In genomic region chr1:87197156-87197555, GRCh38 we compare ENCODE assay signal across 30 cellular contexts.
DNase-seq lines count a peak whose midpoint lies in the region; ATAC-seq, FAIRE-seq and TF ChIP-seq lines count a peak whose summit lies in the region.
"Had no signal": no experiment of that assay in that cellular context is flagged by ENCODE, and none has a peak within 500 bp of the region (broad histone marks: within the 10 kb centered on the region; RNA-seq: fewer than 3 reads in every experiment).

No MANE protein-coding gene starts in this region.

- H3K4me1 ChIP-seq in left ventricle myocardium inferior, result no peaks in the 10 kb centered on the region

- H3K9me3 ChIP-seq in left ventricle myocardium inferior (replicated peaks), result peaks cover 25% of the 10 kb centered on the region
- H3K9me3 ChIP-seq: thoracic aorta had no signal

- FAIRE-seq in RCC 7860 (lab: Jason Lieb, UNC), result no peak
- FAIRE-seq: H54 had no signal

- TF ChIP-seq CTCF in left ventricle myocardium inferior (IDR thresholded peaks at IDR 0.05; ENCODE audit: borderline replicate concordance) (no peak), fibroblast of pulmonary artery (IDR thresholded peaks at IDR 0.05; ENCODE audit: low read length, missing control alignments) (no peak)

- H3K4me3 ChIP-seq in left ventricle myocardium inferior (no peak overlapping the region), fibroblast of pulmonary artery (replicated peaks; ENCODE audit: low read depth, low read length) (no peak overlapping the region)
- H3K4me3 ChIP-seq: BLaER1, cardiac muscle cell, lung, skin epidermis, thoracic aorta had no signal

- peaks cover 4% of the 10 kb centered on the region for H3K36me3 ChIP-seq in left ventricle myocardium inferior
- H3K36me3 ChIP-seq: BLaER1, cardiac muscle cell, thoracic aorta had no signal

- H3K27me3 ChIP-seq in left ventricle myocardium inferior (ENCODE audit: low read depth), result peaks cover 4% of the 10 kb centered on the region
- H3K27me3 ChIP-seq: BLaER1, cardiac muscle cell had no signal

- no peak overlapping the region for H3K27ac ChIP-seq in left ventricle myocardium inferior (replicated peaks)
- H3K27ac ChIP-seq: BLaER1, cardiac muscle cell, HL-60, skin epidermis, thoracic aorta had no signal

- intact Hi-C loops in Right ventricle myocardium inferior (cut with DNase I) (no loop called here), left ventricle myocardium inferior (cut with micrococcal nuclease) (no loop called here)

- DNase-seq in Right ventricle myocardium inferior (ENCODE audit: missing footprints) (no peak), left ventricle myocardium inferior (no peak), RCC 7860 (ENCODE audit: low spot score) (peak; percentile 36), fibroblast of pulmonary artery (ENCODE audit: low read depth) (peak; percentile 41), stromal cell of bone marrow (ENCODE audit: low read depth) (peak; percentile 34)
- DNase-seq in stimulated activated naive CD8-positive, alpha-beta T cell treated with anti-CD3 and anti-CD28 coated beads, Interleukin-15, Interleukin-2, amounts not matched to agents 100 U/mL and 50 U/mL, for 24 hours, result no peak
- DNase-seq: 8988T; activated B cell treated with CpG ODN at 0.5 μM for 24 hours; activated CD4-positive, alpha-beta T cell treated with anti-CD3 and anti-CD28 coated beads, Interleukin-2, amount 50 U/mL, for 4 hours; activated CD8-positive, alpha-beta memory T cell treated with anti-CD3 and anti-CD28 coated beads, Interleukin-2, amount 50 U/mL, for 4 hours; activated naive CD8-positive, alpha-beta T cell treated with anti-CD3 and anti-CD28 coated beads, Interleukin-2, amount 50 U/mL, for 24 hours; Calu3; hippocampal formation; NCI-H1436 treated with DMSO at 0.1 percent for 48 hours; NCI-H2171; NCI-H526; RPMI8226; stimulated activated CD4-positive, alpha-beta T cell treated with anti-CD3 and anti-CD28 coated beads, Interleukin-1b, Interleukin-23, amount 100 ng/mL, for 48 hours; T-helper 9 cell had no signal

- ATAC-seq in Right ventricle myocardium inferior (peak; percentile 60), HG02981 (IDR thresholded peaks at IDR 0.05; ENCODE audit: unreplicated experiment) (no peak), HG03378 (IDR thresholded peaks at IDR 0.05; ENCODE audit: unreplicated experiment) (no peak)
- no peak for ATAC-seq in stimulated activated naive CD8-positive, alpha-beta T cell treated with anti-CD3 and anti-CD28 coated beads, Interleukin-15, Interleukin-2, amounts not matched to agents 100 U/mL and 50 U/mL, for 24 hours
- ATAC-seq: activated naive CD8-positive, alpha-beta T cell treated with anti-CD3 and anti-CD28 coated beads, Interleukin-2, amount 50 U/mL, for 24 hours; SK-N-SH treated with all-trans-retinoic acid at 6 μM for 48 hours; stimulated activated effector memory CD8-positive, alpha-beta T cell treated with anti-CD3 and anti-CD28 coated beads, Interleukin-12 subunit alpha, Interleukin-12 subunit beta, amount 100 ng/mL, for 72 hours had no signal

Comparison
In these comparisons a context has a peak if more than half of its experiments do, and no peak if none do; other contexts are left out.
1. DNase-seq: peak in RCC 7860 (single experiment), fibroblast of pulmonary artery (single experiment) and stromal cell of bone marrow (single experiment); none in Right ventricle myocardium inferior (single experiment), left ventricle myocardium inferior (single experiment) and stimulated activated naive CD8-positive, alpha-beta T cell treated with anti-CD3 and anti-CD28 coated beads, Interleukin-15, Interleukin-2, amounts not matched to agents 100 U/mL and 50 U/mL, for 24 hours (single experiment).